In genomic region chr20:63486300-63486855, GRCh38 we compare ENCODE assay signal across 18 cellular contexts. TPM values are rescaled to one million over a fixed set of nuclear protein-coding genes. Genes with fewer than 3 reads are reported as not detected.
DNase-seq lines count a peak whose midpoint lies in the region; ATAC-seq and TF ChIP-seq lines count a peak whose summit lies in the region.
"Had no signal": no experiment of that assay in that cellular context is flagged by ENCODE, and none has a peak within 500 bp of the region (broad histone marks: within the 10 kb centered on the region; RNA-seq: fewer than 3 reads in every experiment).

No MANE protein-coding gene starts in this region.

- no peak overlapping the region for H4K91ac ChIP-seq in neuronal stem cell (ENCODE audit: low read depth, low read length, poor library complexity)

- H3K36me3 ChIP-seq in neuronal stem cell (replicated peaks in 1 of 2; ENCODE audit: control insufficient read depth in 2 of 2, insufficient read depth in 2 of 2, low read length in 2 of 2): no peaks in the 10 kb centered on the region

- no peaks in the 10 kb centered on the region for H3K9me3 Mint-ChIP-seq in Calu3 (ENCODE audit: low read depth, unreplicated experiment)
- no peaks in the 10 kb centered on the region for H3K9me3 Mint-ChIP-seq in activated CD4-positive, alpha-beta T cell treated with anti-CD3 and anti-CD28 coated beads, Interleukin-2, amount 10 ng/mL, durations not matched to agents 24 days and 14 days
- H3K9me3 Mint-ChIP-seq: CD4-positive, CD25-positive, alpha-beta regulatory T cell had no signal

- H3K27me3 Mint-ChIP-seq in Calu3 (ENCODE audit: unreplicated experiment): peaks cover 40% of the 10 kb centered on the region
- peaks cover 21% of the 10 kb centered on the region for H3K27me3 Mint-ChIP-seq in activated CD4-positive, alpha-beta T cell treated with anti-CD3 and anti-CD28 coated beads, Interleukin-2, amount 10 ng/mL, durations not matched to agents 24 days and 14 days

- no peaks in the 10 kb centered on the region for H3K9me3 ChIP-seq in neuronal stem cell (replicated peaks in 1 of 2; ENCODE audit: control insufficient read depth in 2 of 2, insufficient read depth in 1 of 2, low read depth in 1 of 2, low read length in 2 of 2)
- H3K9me3 ChIP-seq: BLaER1 had no signal

- H3K27me3 ChIP-seq in neuronal stem cell (ENCODE audit: control insufficient read depth in 3 of 3, insufficient read depth in 3 of 3, low read depth in 1 of 3, low read length in 3 of 3): peaks cover 3 to 52% (median 30%) of the 10 kb centered on the region in 3 experiments

- peaks cover 7 to 8% of the 10 kb centered on the region in 2 donors for H3K4me1 ChIP-seq in neuronal stem cell (ENCODE audit: control insufficient read depth in 2 of 2, insufficient read depth in 1 of 2, low read depth in 1 of 2, low read length in 2 of 2)

- TF ChIP-seq CTCF in Calu3 (IDR thresholded peaks at IDR 0.05; ENCODE audit: unreplicated experiment): no peak

- no peak for ATAC-seq in HG02981 (IDR thresholded peaks at IDR 0.05; ENCODE audit: unreplicated experiment)

- BruUV-seq in Calu3 (replicated peaks; lab: Mats Ljungman, UMichigan): no TSS peak

- no peak overlapping the region for H3K4me3 Mint-ChIP-seq in Calu3 (ENCODE audit: low read depth, unreplicated experiment)
- no peak overlapping the region for H3K4me3 Mint-ChIP-seq in activated CD4-positive, alpha-beta T cell treated with anti-CD3 and anti-CD28 coated beads, Interleukin-2, amount 10 ng/mL, durations not matched to agents 24 days and 14 days
- H3K4me3 Mint-ChIP-seq: CD4-positive, CD25-positive, alpha-beta regulatory T cell; GM23338 had no signal

- peak overlapping the region; percentile 75 for H2AK5ac ChIP-seq in neuronal stem cell (ENCODE audit: low read depth, low read length)

- H2BK5ac ChIP-seq in neuronal stem cell (ENCODE audit: low read length): no peak overlapping the region

- DNase-seq in DMS 273 (lab: John Stamatoyannopoulos, UW; ENCODE audit: unreplicated experiment): peak; percentile 54
- no peak for DNase-seq in DMS 273 treated with DMSO at 0.1 percent for 48 hours (lab: John Stamatoyannopoulos, UW)
- DNase-seq in Calu3: no peak
- DNase-seq in ecto neural progenitor cell (ENCODE audit: low spot score): peak; percentile 46
- no peak for DNase-seq in neuronal stem cell (ENCODE audit: low spot score)
- no peak for DNase-seq in activated CD4-positive, alpha-beta T cell treated with anti-CD3 and anti-CD28 coated beads, Interleukin-2, amount 10 ng/mL, durations not matched to agents 24 days and 14 days
- DNase-seq in NCI-H2196 (lab: John Stamatoyannopoulos, UW; ENCODE audit: unreplicated experiment): no peak
- DNase-seq: CD4-positive, CD25-positive, alpha-beta regulatory T cell; DMS153; DMS79 treated with DMSO at 0.1 percent for 48 hours; EL; HCEC 1CT had no signal

- H3K23ac ChIP-seq in neuronal stem cell (ENCODE audit: low read depth, low read length, poor library complexity): no peak overlapping the region

- no peak overlapping the region for H3K4ac ChIP-seq in neuronal stem cell (ENCODE audit: low read length)

- WGBS in neuronal stem cell (ENCODE audit: extremely low coverage in 2 of 2, insufficient read length in 2 of 2, insufficient replicate concordance in 1 of 2), 2 donors: no CpG with 5 or more reads among the region's 17 CpGs

- peaks cover 2% of the 10 kb centered on the region for H3K79me1 ChIP-seq in neuronal stem cell (ENCODE audit: low read depth, low read length)

- no peak overlapping the region for H4K8ac ChIP-seq in neuronal stem cell (ENCODE audit: low read depth, low read length)

- peaks cover 61% of the 10 kb centered on the region for H3K36me3 Mint-ChIP-seq in Calu3 (ENCODE audit: insufficient read depth, unreplicated experiment)
- H3K36me3 Mint-ChIP-seq in activated CD4-positive, alpha-beta T cell treated with anti-CD3 and anti-CD28 coated beads, Interleukin-2, amount 10 ng/mL, durations not matched to agents 24 days and 14 days (ENCODE audit: low read depth): no peaks in the 10 kb centered on the region
- H3K36me3 Mint-ChIP-seq: CD4-positive, CD25-positive, alpha-beta regulatory T cell had no signal

- peaks cover 35% of the 10 kb centered on the region for H3K4me1 Mint-ChIP-seq in Calu3 (ENCODE audit: low read depth, unreplicated experiment)
- H3K4me1 Mint-ChIP-seq in activated CD4-positive, alpha-beta T cell treated with anti-CD3 and anti-CD28 coated beads, Interleukin-2, amount 10 ng/mL, durations not matched to agents 24 days and 14 days: peaks cover 1% of the 10 kb centered on the region

- no peak overlapping the region for H3K4me3 ChIP-seq in neuronal stem cell (ENCODE audit: low read length in 2 of 2)
- H3K4me3 ChIP-seq: BLaER1, GM23338 had no signal

- intact Hi-C loops in Calu3 (cut with micrococcal nuclease; ENCODE audit: unreplicated experiment): no loop called here
- intact Hi-C loops in activated CD4-positive, alpha-beta T cell treated with anti-CD3 and anti-CD28 coated beads, Interleukin-2, amount 10 ng/mL, durations not matched to agents 24 days and 14 days (cut with micrococcal nuclease): no loop called here

- no peak overlapping the region for H2BK120ac ChIP-seq in neuronal stem cell (ENCODE audit: low read depth, low read length)

- H3K9ac ChIP-seq in neuronal stem cell (ENCODE audit: low read depth, low read length, poor library complexity): peak overlapping the region; percentile 60
- H3K9ac ChIP-seq: BLaER1 had no signal

- H3K27ac ChIP-seq in neuronal stem cell (replicated peaks; ENCODE audit: low read length): no peak overlapping the region
- H3K27ac ChIP-seq: 22Rv1, BLaER1 had no signal

- no peak overlapping the region for H2BK12ac ChIP-seq in neuronal stem cell (ENCODE audit: low read length)

- H2BK15ac ChIP-seq in neuronal stem cell (ENCODE audit: low read length): no peak overlapping the region

- peak overlapping the region; percentile 5 for H3K27ac Mint-ChIP-seq in Calu3 (ENCODE audit: unreplicated experiment)
- no peak overlapping the region for H3K27ac Mint-ChIP-seq in activated CD4-positive, alpha-beta T cell treated with anti-CD3 and anti-CD28 coated beads, Interleukin-2, amount 10 ng/mL, durations not matched to agents 24 days and 14 days
- H3K27ac Mint-ChIP-seq: CD4-positive, CD25-positive, alpha-beta regulatory T cell; GM23338 had no signal

- H3K4me2 ChIP-seq in neuronal stem cell (ENCODE audit: insufficient read depth, low read length, poor library complexity, severe bottlenecking): no peak overlapping the region
- H3K4me2 ChIP-seq: BLaER1, GM23338 had no signal

- CTCF ChIA-PET in Calu3 (lab: Charles Lee): interaction anchor here (0.7 kb wide), 1 partner anchor 16 kb away, joined by 7 read pairs; no protein-coding TSS in a partner anchor

- H3K14ac ChIP-seq in neuronal stem cell (ENCODE audit: low read length): no peak overlapping the region

- no peak overlapping the region for H3K18ac ChIP-seq in neuronal stem cell (ENCODE audit: low read length)

- no peak overlapping the region for H2AFZ ChIP-seq in neuronal stem cell (ENCODE audit: low read length)
- H2AFZ ChIP-seq: GM23338 had no signal

RNA-seq across cellular contexts. Expression of gene EEF1A2, which starts 12.5 kb away (rescaled TPM):
- 359 and 393 TPM in 2 replicates for total RNA-seq in Calu3 (2022)
- polyA plus RNA-seq in neuronal stem cell (2013, experiment 1 of 2): 0.57 TPM
- 0.96 TPM for polyA plus RNA-seq in neuronal stem cell (2013, experiment 2 of 2)
- total RNA-seq in activated CD4-positive, alpha-beta T cell treated with anti-CD3 and anti-CD28 coated beads, Interleukin-2, amount 10 ng/mL, durations not matched to agents 24 days and 14 days: 0.28 and 0.66 TPM in 2 replicates

RNA-seq across cellular contexts. Expression of gene KCNQ2, which starts 13.9 kb away (rescaled TPM):
- total RNA-seq in Calu3 (2022): 0.07 and 0.38 TPM in 2 replicates
- 79.3 TPM for polyA plus RNA-seq in neuronal stem cell (2013, experiment 1 of 2)
- polyA plus RNA-seq in neuronal stem cell (2013, experiment 2 of 2): 73.4 TPM
- 0.26 TPM in 1 of 2 replicates, not detected in the other for total RNA-seq in activated CD4-positive, alpha-beta T cell treated with anti-CD3 and anti-CD28 coated beads, Interleukin-2, amount 10 ng/mL, durations not matched to agents 24 days and 14 days

RNA-seq across cellular contexts. Expression of gene PPDPF, which starts 34.2 kb away (rescaled TPM):
- total RNA-seq in Calu3 (2022): 517 and 545 TPM in 2 replicates
- 310 TPM for polyA plus RNA-seq in neuronal stem cell (2013, experiment 1 of 2)
- 296 TPM for polyA plus RNA-seq in neuronal stem cell (2013, experiment 2 of 2)
- 125 and 130 TPM in 2 replicates for total RNA-seq in activated CD4-positive, alpha-beta T cell treated with anti-CD3 and anti-CD28 coated beads, Interleukin-2, amount 10 ng/mL, durations not matched to agents 24 days and 14 days

RNA-seq across cellular contexts. Expression of gene PTK6, which starts 50.8 kb away (rescaled TPM):
- 15.9 and 22.5 TPM in 2 replicates for total RNA-seq in Calu3 (2022)
- polyA plus RNA-seq in neuronal stem cell (2013, experiment 1 of 2): not detected
- not detected for polyA plus RNA-seq in neuronal stem cell (2013, experiment 2 of 2)
- 0.19 and 0.35 TPM in 2 replicates for total RNA-seq in activated CD4-positive, alpha-beta T cell treated with anti-CD3 and anti-CD28 coated beads, Interleukin-2, amount 10 ng/mL, durations not matched to agents 24 days and 14 days
- total RNA-seq: A673, HT1080 had no signal
- polyA plus RNA-seq: GM23338 had no signal

Comparison
In these comparisons a context has a peak if more than half of its experiments do, and no peak if none do; other contexts are left out.
1. DNase-seq: peak in DMS 273 (single experiment) and ecto neural progenitor cell (single experiment); none in DMS 273 treated with DMSO at 0.1 percent for 48 hours (single experiment), Calu3 (single experiment), neuronal stem cell (single experiment), activated CD4-positive, alpha-beta T cell treated with anti-CD3 and anti-CD28 coated beads, Interleukin-2, amount 10 ng/mL, durations not matched to agents 24 days and 14 days (single experiment) and NCI-H2196 (single experiment).
2. RNA of gene EEF1A2, which starts 12.5 kb away (total RNA-seq): 359 to 393 TPM in Calu3; 0.28 to 0.66 TPM in activated CD4-positive, alpha-beta T cell treated with anti-CD3 and anti-CD28 coated beads, Interleukin-2, amount 10 ng/mL, durations not matched to agents 24 days and 14 days; every median in the first group is over 100 times any median in the second.